ENCODE assay signal across 2 cellular contexts in the genomic region with DNA sequence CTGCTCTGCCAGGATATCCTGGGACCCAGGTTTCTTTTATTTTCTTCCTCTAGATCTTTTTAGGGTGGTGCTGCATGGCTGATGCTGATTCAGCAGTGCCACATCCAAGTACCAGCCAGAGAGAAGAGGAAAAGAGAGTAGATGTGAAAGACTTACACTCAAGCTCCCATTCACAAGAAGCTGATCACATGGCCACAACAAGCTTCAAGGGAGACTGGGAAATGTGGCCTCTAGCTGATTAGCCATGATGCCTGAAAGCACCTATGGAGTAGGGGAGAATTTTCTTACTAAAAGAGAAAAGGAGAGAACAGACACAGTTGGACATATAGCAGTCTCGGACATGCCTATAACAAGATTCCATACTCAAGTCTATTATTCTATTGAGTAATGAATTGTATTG.
TF ChIP-seq lines count a peak whose summit lies in the region.

No MANE protein-coding gene starts in this region.

TF ChIP-seq in SK-N-SH, 30 proteins besides CTCF, POLR2A, EP300 and RAD21 (continued from another document):
- TF ChIP-seq, protein P1, sequence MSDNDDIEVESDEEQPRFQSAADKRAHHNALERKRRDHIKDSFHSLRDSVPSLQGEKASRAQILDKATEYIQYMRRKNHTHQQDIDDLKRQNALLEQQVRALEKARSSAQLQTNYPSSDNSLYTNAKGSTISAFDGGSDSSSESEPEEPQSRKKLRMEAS (IDR thresholded peaks at IDR 0.05; ENCODE audit: low read depth) = no peak
- TF ChIP-seq, protein P2, sequence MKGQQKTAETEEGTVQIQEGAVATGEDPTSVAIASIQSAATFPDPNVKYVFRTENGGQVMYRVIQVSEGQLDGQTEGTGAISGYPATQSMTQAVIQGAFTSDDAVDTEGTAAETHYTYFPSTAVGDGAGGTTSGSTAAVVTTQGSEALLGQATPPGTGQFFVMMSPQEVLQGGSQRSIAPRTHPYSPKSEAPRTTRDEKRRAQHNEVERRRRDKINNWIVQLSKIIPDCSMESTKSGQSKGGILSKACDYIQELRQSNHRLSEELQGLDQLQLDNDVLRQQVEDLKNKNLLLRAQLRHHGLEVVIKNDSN (IDR thresholded peaks at IDR 0.05; ENCODE audit: borderline replicate concordance, low read depth) = no peak
- TF ChIP-seq MXI1 (IDR thresholded peaks at IDR 0.05; ENCODE audit: low read depth, low read length) (no peak), CHD2 (IDR thresholded peaks at IDR 0.05; ENCODE audit: low read length, partially characterized antibody) (no peak), NRF1 (IDR thresholded peaks at IDR 0.05; ENCODE audit: low read depth, low read length) (no peak), RCOR1 (IDR thresholded peaks at IDR 0.05; ENCODE audit: low read length) (no peak)
- TF ChIP-seq, protein P3, sequence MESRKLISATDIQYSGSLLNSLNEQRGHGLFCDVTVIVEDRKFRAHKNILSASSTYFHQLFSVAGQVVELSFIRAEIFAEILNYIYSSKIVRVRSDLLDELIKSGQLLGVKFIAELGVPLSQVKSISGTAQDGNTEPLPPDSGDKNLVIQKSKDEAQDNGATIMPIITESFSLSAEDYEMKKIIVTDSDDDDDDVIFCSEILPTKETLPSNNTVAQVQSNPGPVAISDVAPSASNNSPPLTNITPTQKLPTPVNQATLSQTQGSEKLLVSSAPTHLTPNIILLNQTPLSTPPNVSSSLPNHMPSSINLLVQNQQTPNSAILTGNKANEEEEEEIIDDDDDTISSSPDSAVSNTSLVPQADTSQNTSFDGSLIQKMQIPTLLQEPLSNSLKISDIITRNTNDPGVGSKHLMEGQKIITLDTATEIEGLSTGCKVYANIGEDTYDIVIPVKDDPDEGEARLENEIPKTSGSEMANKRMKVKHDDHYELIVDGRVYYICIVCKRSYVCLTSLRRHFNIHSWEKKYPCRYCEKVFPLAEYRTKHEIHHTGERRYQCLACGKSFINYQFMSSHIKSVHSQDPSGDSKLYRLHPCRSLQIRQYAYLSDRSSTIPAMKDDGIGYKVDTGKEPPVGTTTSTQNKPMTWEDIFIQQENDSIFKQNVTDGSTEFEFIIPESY (IDR thresholded peaks at IDR 0.05; ENCODE audit: borderline replicate concordance, low read depth) = no peak

TF ChIP-seq in SK-N-SH treated with all-trans-retinoic acid at 6 μM for 48 hours, 23 proteins besides CTCF, POLR2A, EP300 and RAD21 (continued from another document):
- TF ChIP-seq CSDC2 (CRISPR knock-in tag; IDR thresholded peaks at IDR 0.05) (no peak), BACH2 (CRISPR knock-in tag; IDR thresholded peaks at IDR 0.05; ENCODE audit: borderline replicate concordance) (no peak), GLIS3 (CRISPR knock-in tag; IDR thresholded peaks at IDR 0.05) (no peak), PPARA (CRISPR knock-in tag; IDR thresholded peaks at IDR 0.05; ENCODE audit: borderline replicate concordance) (no peak), ESRRG (CRISPR knock-in tag; IDR thresholded peaks at IDR 0.05) (no peak), ZFP3 (CRISPR knock-in tag; IDR thresholded peaks at IDR 0.05) (no peak), ISL1 (CRISPR knock-in tag; IDR thresholded peaks at IDR 0.05) (no peak), TCF4 (CRISPR knock-in tag; IDR thresholded peaks at IDR 0.05; ENCODE audit: borderline replicate concordance) (no peak), TOX (CRISPR knock-in tag; IDR thresholded peaks at IDR 0.05; ENCODE audit: borderline replicate concordance) (no peak), ZNF70 (CRISPR knock-in tag; IDR thresholded peaks at IDR 0.05) (no peak)
- TF ChIP-seq, protein P4, sequence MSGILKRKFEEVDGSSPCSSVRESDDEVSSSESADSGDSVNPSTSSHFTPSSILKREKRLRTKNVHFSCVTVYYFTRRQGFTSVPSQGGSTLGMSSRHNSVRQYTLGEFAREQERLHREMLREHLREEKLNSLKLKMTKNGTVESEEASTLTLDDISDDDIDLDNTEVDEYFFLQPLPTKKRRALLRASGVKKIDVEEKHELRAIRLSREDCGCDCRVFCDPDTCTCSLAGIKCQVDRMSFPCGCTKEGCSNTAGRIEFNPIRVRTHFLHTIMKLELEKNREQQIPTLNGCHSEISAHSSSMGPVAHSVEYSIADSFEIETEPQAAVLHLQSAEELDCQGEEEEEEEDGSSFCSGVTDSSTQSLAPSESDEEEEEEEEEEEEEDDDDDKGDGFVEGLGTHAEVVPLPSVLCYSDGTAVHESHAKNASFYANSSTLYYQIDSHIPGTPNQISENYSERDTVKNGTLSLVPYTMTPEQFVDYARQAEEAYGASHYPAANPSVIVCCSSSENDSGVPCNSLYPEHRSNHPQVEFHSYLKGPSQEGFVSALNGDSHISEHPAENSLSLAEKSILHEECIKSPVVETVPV (CRISPR knock-in tag; IDR thresholded peaks at IDR 0.05) = no peak
- TF ChIP-seq, protein P5, sequence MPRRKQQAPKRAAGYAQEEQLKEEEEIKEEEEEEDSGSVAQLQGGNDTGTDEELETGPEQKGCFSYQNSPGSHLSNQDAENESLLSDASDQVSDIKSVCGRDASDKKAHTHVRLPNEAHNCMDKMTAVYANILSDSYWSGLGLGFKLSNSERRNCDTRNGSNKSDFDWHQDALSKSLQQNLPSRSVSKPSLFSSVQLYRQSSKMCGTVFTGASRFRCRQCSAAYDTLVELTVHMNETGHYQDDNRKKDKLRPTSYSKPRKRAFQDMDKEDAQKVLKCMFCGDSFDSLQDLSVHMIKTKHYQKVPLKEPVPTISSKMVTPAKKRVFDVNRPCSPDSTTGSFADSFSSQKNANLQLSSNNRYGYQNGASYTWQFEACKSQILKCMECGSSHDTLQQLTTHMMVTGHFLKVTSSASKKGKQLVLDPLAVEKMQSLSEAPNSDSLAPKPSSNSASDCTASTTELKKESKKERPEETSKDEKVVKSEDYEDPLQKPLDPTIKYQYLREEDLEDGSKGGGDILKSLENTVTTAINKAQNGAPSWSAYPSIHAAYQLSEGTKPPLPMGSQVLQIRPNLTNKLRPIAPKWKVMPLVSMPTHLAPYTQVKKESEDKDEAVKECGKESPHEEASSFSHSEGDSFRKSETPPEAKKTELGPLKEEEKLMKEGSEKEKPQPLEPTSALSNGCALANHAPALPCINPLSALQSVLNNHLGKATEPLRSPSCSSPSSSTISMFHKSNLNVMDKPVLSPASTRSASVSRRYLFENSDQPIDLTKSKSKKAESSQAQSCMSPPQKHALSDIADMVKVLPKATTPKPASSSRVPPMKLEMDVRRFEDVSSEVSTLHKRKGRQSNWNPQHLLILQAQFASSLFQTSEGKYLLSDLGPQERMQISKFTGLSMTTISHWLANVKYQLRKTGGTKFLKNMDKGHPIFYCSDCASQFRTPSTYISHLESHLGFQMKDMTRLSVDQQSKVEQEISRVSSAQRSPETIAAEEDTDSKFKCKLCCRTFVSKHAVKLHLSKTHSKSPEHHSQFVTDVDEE (CRISPR knock-in tag; IDR thresholded peaks at IDR 0.05) = no peak
- TF ChIP-seq, protein P6, sequence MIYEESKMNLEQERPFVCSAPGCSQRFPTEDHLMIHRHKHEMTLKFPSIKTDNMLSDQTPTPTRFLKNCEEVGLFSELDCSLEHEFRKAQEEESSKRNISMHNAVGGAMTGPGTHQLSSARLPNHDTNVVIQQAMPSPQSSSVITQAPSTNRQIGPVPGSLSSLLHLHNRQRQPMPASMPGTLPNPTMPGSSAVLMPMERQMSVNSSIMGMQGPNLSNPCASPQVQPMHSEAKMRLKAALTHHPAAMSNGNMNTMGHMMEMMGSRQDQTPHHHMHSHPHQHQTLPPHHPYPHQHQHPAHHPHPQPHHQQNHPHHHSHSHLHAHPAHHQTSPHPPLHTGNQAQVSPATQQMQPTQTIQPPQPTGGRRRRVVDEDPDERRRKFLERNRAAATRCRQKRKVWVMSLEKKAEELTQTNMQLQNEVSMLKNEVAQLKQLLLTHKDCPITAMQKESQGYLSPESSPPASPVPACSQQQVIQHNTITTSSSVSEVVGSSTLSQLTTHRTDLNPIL (CRISPR knock-in tag; IDR thresholded peaks at IDR 0.05; ENCODE audit: low read depth) = no peak
